ENCODE assay signal across 30 cellular contexts in genomic region chr3:13828501-13828900, GRCh38. TPM values are rescaled to one million over a fixed set of nuclear protein-coding genes. Genes with fewer than 3 reads are reported as not detected.
"Had no signal": no experiment of that assay in that cellular context is flagged by ENCODE, and none has a peak within 500 bp of the region (broad histone marks: within the 10 kb centered on the region; RNA-seq: fewer than 3 reads in every experiment).

No MANE protein-coding gene starts in this region.

- FAIRE-seq: kidney, urothelium cell line had no signal

- H3K36me3 ChIP-seq: heart left ventricle, left lung, lower lobe of right lung, right atrium auricular region, right lobe of liver, stomach, thoracic aorta, tibial artery, upper lobe of right lung had no signal

- H3K4me3 ChIP-seq: heart left ventricle, left lung, lower lobe of right lung, right atrium auricular region, right lobe of liver, smooth muscle cell, stomach, thoracic aorta, tibial artery, upper lobe of right lung had no signal

- H3K79me2 ChIP-seq: parathyroid adenoma had no signal

- H3K4me2 ChIP-seq: smooth muscle cell had no signal

- H3K9ac ChIP-seq: parathyroid adenoma had no signal

- H3K4me1 ChIP-seq: heart left ventricle, left lung, lower lobe of right lung, parathyroid adenoma, right atrium auricular region, right lobe of liver, stomach, tibial artery, upper lobe of right lung had no signal

- H3K9me3 ChIP-seq: left lung, lower lobe of right lung, right atrium auricular region, right lobe of liver, thoracic aorta, tibial artery, upper lobe of right lung had no signal

- H2AFZ ChIP-seq: parathyroid adenoma had no signal

- DNase-seq: heart left ventricle; kidney; left colon; left lung; lower lobe of right lung; mammary epithelial cell; mesenchymal stem cell; naive thymus-derived CD8-positive, alpha-beta T cell; nucleus accumbens; right lobe of liver; stimulated activated CD4-positive, alpha-beta T cell treated with anti-CD3 and anti-CD28 coated beads, Interleukin-12 subunit alpha, Interleukin-12 subunit beta, amount 100 ng/mL, for 4 hours; stimulated activated CD4-positive, alpha-beta T cell treated with anti-CD3 and anti-CD28 coated beads, Interleukin-15, amount 100 ng/mL, for 24 hours; stimulated activated CD4-positive, alpha-beta T cell treated with anti-CD3 and anti-CD28 coated beads, Interleukin-2, amount 100 ng/mL, for 24 hours; stimulated activated CD4-positive, alpha-beta T cell treated with anti-CD3 and anti-CD28 coated beads, Interleukin-4, amount 100 ng/mL, for 1 hour; stimulated activated naive B cell treated with anti-CD40 and anti-IgM and Interleukin-4, amounts not matched to agents 10 μg/mL and 1 μg/mL and 100 μg/mL, for 72 hours; stimulated activated naive CD8-positive, alpha-beta T cell treated with anti-CD3 and anti-CD28 coated beads, Interleukin-15, Interleukin-2, amounts not matched to agents 100 U/mL and 50 U/mL, for 24 hours; stomach; tibial artery; trophoblast cell; upper lobe of right lung had no signal

- H3K27ac ChIP-seq: heart left ventricle, left lung, lower lobe of right lung, parathyroid adenoma, right atrium auricular region, right lobe of liver, stomach, thoracic aorta, tibial artery, upper lobe of right lung had no signal

- H3K27me3 ChIP-seq: right atrium auricular region, right lobe of liver, upper lobe of right lung had no signal

RNA-seq across cellular contexts. Expression of gene WNT7A, which starts 51.4 kb away (rescaled TPM):
- total RNA-seq: heart left ventricle, left colon, liver, osteocyte, progenitor cell of endocrine pancreas, pulmonary artery endothelial cell, right atrium auricular region, right lobe of liver, skeletal muscle tissue, stomach, thoracic aorta had no signal
- polyA plus RNA-seq: heart left ventricle, liver had no signal
